ENCODE assay signal across 9 cellular contexts in the genomic region with DNA sequence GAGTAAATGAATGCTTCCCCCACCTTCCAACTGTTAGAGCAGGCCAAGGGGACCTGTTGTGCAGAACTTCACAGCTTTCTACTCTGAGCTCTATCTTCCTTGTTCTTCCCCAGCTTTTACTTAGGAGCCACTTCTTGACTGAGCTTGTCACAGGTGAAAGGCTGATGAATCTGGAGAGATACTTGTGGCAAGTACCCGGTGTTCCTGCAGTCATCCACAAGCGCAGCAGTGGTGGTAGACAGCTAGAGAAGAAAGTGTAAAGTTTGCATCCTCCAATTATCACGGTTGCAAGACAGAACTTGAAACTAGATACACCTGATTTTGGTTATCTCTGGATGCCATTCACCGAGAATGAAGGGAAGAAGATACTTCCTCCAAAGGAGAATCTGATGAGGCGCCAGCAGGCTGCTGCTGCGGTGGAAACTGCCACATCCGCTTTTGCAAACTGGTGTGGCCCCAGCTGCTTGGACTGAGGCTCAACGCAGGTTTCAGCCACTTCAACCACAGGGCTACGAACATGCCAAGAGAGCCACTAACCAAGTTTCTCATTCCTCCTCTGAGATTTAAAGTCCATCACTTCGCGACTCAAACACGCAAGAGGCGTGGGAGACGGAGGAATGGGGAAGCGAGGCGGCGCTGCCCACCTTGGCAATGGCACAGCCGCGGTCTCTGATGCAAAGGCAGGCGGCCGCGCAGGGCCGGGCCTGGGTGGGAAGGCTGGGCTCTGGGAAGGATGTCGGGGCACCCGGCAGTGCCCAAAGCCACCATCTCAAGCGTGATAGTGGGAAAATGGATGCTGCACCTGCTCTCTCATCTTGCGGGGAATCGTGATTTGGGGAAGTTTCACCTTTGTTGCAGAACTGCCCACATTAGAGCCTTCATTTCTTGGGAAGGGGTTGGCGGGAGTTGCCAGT. TPM values are rescaled to one million over a fixed set of nuclear protein-coding genes. Genes with fewer than 3 reads are reported as not detected.
A peak's percentile ranks its signal among the peaks of the same experiment; 100 is the strongest.
DNase-seq lines count a peak whose midpoint lies in the region; ATAC-seq, FAIRE-seq and TF ChIP-seq lines count a peak whose summit lies in the region.
"Had no signal": no experiment of that assay in that cellular context is flagged by ENCODE, and none has a peak within 500 bp of the region (broad histone marks: within the 10 kb centered on the region; RNA-seq: fewer than 3 reads in every experiment).

No MANE protein-coding gene starts in this region.

- peak overlapping the region; percentile 24 for H4K8ac ChIP-seq in mesenchymal stem cell (ENCODE audit: low read length)

- intact Hi-C loops in colonic mucosa (cut with DNase I), result no loop called here

- no peaks in the 10 kb centered on the region for H3K36me3 ChIP-seq in colonic mucosa
- H3K36me3 ChIP-seq in mesenchymal stem cell (ENCODE audit: control insufficient read depth in 1 of 2, insufficient read depth in 2 of 2, low read depth in 1 of 2, low read length in 2 of 2), result no peaks in the 10 kb centered on the region
- H3K36me3 ChIP-seq in thymus (ENCODE audit: control insufficient read depth, insufficient read depth), result no peaks in the 10 kb centered on the region

- no peak overlapping the region for H3K4ac ChIP-seq in mesenchymal stem cell (ENCODE audit: low read depth in 1 of 2, low read length in 2 of 2)

- no peak for FAIRE-seq in urothelium cell line (lab: Jason Lieb, UNC)
- FAIRE-seq: islet of Langerhans had no signal

- peak; percentile 87 for ATAC-seq in GM18909 (IDR thresholded peaks at IDR 0.05; ENCODE audit: poor library complexity, unreplicated experiment)
- peak; percentile 76 for ATAC-seq in HG03095 (IDR thresholded peaks at IDR 0.05; ENCODE audit: unreplicated experiment)

- no peak overlapping the region for H2BK12ac ChIP-seq in mesenchymal stem cell (ENCODE audit: low read length in 2 of 2)

- H2AFZ ChIP-seq in mesenchymal stem cell (ENCODE audit: low read depth, low read length), result no peak overlapping the region

- H2AK5ac ChIP-seq in mesenchymal stem cell (ENCODE audit: low read length, severe bottlenecking), result no peak overlapping the region

- no peak overlapping the region for H3K23ac ChIP-seq in mesenchymal stem cell (ENCODE audit: low read length in 2 of 2)

- H2BK15ac ChIP-seq in mesenchymal stem cell (ENCODE audit: low read depth, poor library complexity, severe bottlenecking), result no peak overlapping the region

- no peak overlapping the region for H4K91ac ChIP-seq in mesenchymal stem cell (ENCODE audit: low read length)

- no peak overlapping the region for H3K18ac ChIP-seq in mesenchymal stem cell (ENCODE audit: low read depth in 1 of 2, low read length in 2 of 2)

- H3K4me2 ChIP-seq in mesenchymal stem cell (ENCODE audit: low read length, poor library complexity, severe bottlenecking), result peak overlapping the region; percentile 71

- H3K9me3 ChIP-seq in colonic mucosa (no peaks in the 10 kb centered on the region), mesenchymal stem cell (ENCODE audit: control insufficient read depth, low read length) (no peaks in the 10 kb centered on the region), thymus (ENCODE audit: control insufficient read depth) (no peaks in the 10 kb centered on the region)

- H3K27ac ChIP-seq in colonic mucosa, result peak overlapping the region; percentile 79
- no peak overlapping the region for H3K27ac ChIP-seq in mesenchymal stem cell (ENCODE audit: low read length, poor library complexity, severe bottlenecking)
- no peak overlapping the region for H3K27ac ChIP-seq in thymus (ENCODE audit: low read depth)

- H3K9ac ChIP-seq in colonic mucosa (ENCODE audit: low read depth in 2 of 2, low read length in 2 of 2) (peak overlapping the region; percentile 76 to 78), mesenchymal stem cell (ENCODE audit: low read length) (peak overlapping the region; percentile 73)

- H2BK5ac ChIP-seq in mesenchymal stem cell (ENCODE audit: low read depth, low read length, poor library complexity, severe bottlenecking), result no peak overlapping the region

- H2BK120ac ChIP-seq in mesenchymal stem cell (ENCODE audit: low read depth, low read length), result no peak overlapping the region

- H3K14ac ChIP-seq in mesenchymal stem cell (ENCODE audit: low read length in 2 of 2), result no peak overlapping the region

- WGBS in mesenchymal stem cell, result 25% methylated on average over 28 of the region's 29 CpGs
- 4% methylated on average over 29 of the region's 29 CpGs for WGBS in thymus

- H3K4me1 ChIP-seq in colonic mucosa (no peaks in the 10 kb centered on the region), mesenchymal stem cell (ENCODE audit: control insufficient read depth, insufficient read depth, low read depth, low read length) (peaks cover 13% of the 10 kb centered on the region), thymus (ENCODE audit: control insufficient read depth, insufficient read depth, low read length) (peaks cover 17% of the 10 kb centered on the region)

- peaks cover 2% of the 10 kb centered on the region for H3K79me1 ChIP-seq in mesenchymal stem cell (replicated peaks; ENCODE audit: low read length, poor library complexity, severe bottlenecking)

- DNase-seq in AG20443 (ENCODE audit: low spot score), result peak; percentile 50
- DNase-seq in SKM-1 treated with dmso at 0.1 percent for 144 hours (lab: John Stamatoyannopoulos, UW; ENCODE audit: unreplicated experiment), result peak; percentile 84
- peak; percentile 63 for DNase-seq in colonic mucosa
- DNase-seq in mesenchymal stem cell, result peak; percentile 3
- DNase-seq in urothelium cell line (ENCODE audit: low spot score), result no peak

- TF ChIP-seq CTCF in colonic mucosa (IDR thresholded peaks at IDR 0.05), result no peak

- H3K4me3 ChIP-seq in colonic mucosa, result peak overlapping the region; percentile 54
- peak overlapping the region; percentile 70 to 83 for H3K4me3 ChIP-seq in mesenchymal stem cell (ENCODE audit: insufficient read depth in 1 of 2, low read depth in 1 of 2, low read length in 2 of 2)
- H3K4me3 ChIP-seq in thymus (ENCODE audit: low read length), result peak overlapping the region; percentile 47

- no peaks in the 10 kb centered on the region for H3K27me3 ChIP-seq in colonic mucosa
- H3K27me3 ChIP-seq in mesenchymal stem cell (ENCODE audit: control insufficient read depth in 1 of 2, insufficient read depth in 1 of 2, low read length in 2 of 2), result peaks cover 0 to 32% of the 10 kb centered on the region in 2 experiments
- H3K27me3 ChIP-seq in thymus (ENCODE audit: control insufficient read depth, insufficient read depth), result peaks cover 16% of the 10 kb centered on the region

RNA-seq across cellular contexts. Expression of a gene that starts 1.3 kb away (rescaled TPM):
- 10 to 100 TPM; 31.5 to 33.4 TPM for total RNA-seq in colonic mucosa
- polyA plus RNA-seq in mesenchymal stem cell (2013, experiment 1 of 2), result 0.03 TPM
- 0.04 TPM for polyA plus RNA-seq in mesenchymal stem cell (2013, experiment 2 of 2)
- 0.62 TPM for polyA plus RNA-seq in thymus
